Comparison of ENCODE assay signal across 1 cellular context in the genomic region with DNA sequence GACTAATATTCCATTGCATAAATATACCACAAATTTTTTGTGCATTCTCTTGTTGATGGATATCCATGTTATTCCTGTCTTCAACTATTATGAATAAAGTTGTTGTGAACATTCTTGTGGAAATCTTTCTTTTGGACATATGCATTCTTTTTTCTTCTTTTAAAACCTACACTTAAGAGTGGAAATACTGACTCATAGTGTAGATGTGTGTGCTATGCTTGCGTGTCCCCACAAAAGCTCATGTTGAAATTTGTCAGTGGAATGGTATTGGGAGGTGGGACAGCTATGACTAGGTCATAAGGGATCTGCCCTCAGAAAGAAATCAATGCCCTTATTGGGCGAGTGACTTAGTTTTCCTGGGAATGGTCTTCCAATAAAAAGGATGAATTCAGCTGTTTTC.
TF ChIP-seq lines count a peak whose summit lies in the region.

No MANE protein-coding gene starts in this region.

TF ChIP-seq in IMR-90, 13 proteins besides CTCF, POLR2A, EP300 and RAD21:
- no peak for TF ChIP-seq CHD1 (IDR thresholded peaks at IDR 0.05; ENCODE audit: low read depth, low read length)
- TF ChIP-seq NFE2L2 (IDR thresholded peaks at IDR 0.05; ENCODE audit: low read depth, low read length), result 0 out of 2 replicates have a peak, but pooled peaks have one; percentile 12
- 0 out of 2 replicates have a peak, but pooled peaks have one; percentile 19 for TF ChIP-seq BHLHE40 (IDR thresholded peaks at IDR 0.05; ENCODE audit: low read depth, low read length)
- TF ChIP-seq, protein P1, sequence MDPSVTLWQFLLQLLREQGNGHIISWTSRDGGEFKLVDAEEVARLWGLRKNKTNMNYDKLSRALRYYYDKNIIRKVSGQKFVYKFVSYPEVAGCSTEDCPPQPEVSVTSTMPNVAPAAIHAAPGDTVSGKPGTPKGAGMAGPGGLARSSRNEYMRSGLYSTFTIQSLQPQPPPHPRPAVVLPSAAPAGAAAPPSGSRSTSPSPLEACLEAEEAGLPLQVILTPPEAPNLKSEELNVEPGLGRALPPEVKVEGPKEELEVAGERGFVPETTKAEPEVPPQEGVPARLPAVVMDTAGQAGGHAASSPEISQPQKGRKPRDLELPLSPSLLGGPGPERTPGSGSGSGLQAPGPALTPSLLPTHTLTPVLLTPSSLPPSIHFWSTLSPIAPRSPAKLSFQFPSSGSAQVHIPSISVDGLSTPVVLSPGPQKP (IDR thresholded peaks at IDR 0.05; ENCODE audit: borderline replicate concordance, low read depth, low read length), result no peak
- no peak for TF ChIP-seq MXI1 (IDR thresholded peaks at IDR 0.05; ENCODE audit: borderline replicate concordance, low read depth, low read length)
- no peak for TF ChIP-seq RFX5 (IDR thresholded peaks at IDR 0.05; ENCODE audit: low read depth, low read length)
- TF ChIP-seq FOS (IDR thresholded peaks at IDR 0.05; ENCODE audit: low read depth, low read length), result peak; percentile 81
- TF ChIP-seq CEBPB (IDR thresholded peaks at IDR 0.05; ENCODE audit: low read depth, low read length), result peak; percentile 59; the same call in 1 of the 2 replicates
